In the genomic region with DNA sequence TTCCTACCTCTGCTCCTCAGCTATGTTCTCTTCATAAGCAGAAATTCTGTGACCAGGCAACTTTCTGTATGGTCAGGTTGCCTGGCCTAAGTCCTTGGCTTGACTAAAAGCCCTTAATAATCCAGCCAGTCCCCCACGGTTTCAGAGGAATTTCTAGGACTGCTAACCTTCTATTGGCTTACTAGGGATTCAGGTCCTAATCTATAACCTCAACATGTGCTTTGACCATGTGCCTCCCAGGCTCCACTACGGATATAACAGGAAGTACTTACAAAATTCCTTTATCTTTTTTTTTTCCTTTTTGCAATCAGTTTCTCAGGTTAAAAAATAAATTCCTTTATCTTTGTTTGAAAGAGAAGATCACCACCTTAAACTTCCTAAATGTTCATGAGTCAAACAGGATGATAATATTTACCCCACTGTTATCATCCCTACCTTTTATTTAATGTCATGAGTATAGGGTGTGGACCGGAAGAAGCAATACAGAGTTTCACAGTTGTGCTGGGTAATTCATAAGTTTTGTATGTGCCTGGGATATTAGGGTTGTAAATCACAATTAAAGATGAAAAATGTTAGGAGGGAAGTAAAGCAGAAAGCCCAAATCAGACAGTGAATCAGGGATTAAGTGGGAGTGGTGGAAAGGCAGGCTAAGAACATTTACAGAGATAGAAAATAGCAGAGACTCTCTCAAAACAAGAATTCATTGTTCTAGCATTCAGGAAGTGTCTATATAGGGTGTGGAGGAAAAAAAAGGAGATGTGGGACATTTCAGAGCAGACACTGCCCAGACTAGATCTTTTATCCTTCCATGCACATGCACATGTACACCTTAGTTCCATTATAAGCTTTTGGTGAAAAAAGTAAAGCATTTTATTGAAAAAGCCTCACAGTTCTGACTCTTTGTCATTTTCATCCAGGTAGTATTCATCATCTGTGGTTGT, we compare ENCODE assay signal across 19 cellular contexts. TPM values are rescaled to one million over a fixed set of nuclear protein-coding genes. Genes with fewer than 3 reads are reported as not detected.
DNase-seq lines count a peak whose midpoint lies in the region; ATAC-seq and TF ChIP-seq lines count a peak whose summit lies in the region.
"Had no signal": no experiment of that assay in that cellular context is flagged by ENCODE, and none has a peak within 500 bp of the region (broad histone marks: within the 10 kb centered on the region; RNA-seq: fewer than 3 reads in every experiment).

No MANE protein-coding gene starts in this region.

- H3K27ac Mint-ChIP-seq in glutamatergic neuron (ENCODE audit: unreplicated experiment) (no peak overlapping the region), immature natural killer cell (no peak overlapping the region)
- H3K27ac Mint-ChIP-seq: CD4-positive, CD25-positive, alpha-beta regulatory T cell had no signal

- no peaks in the 10 kb centered on the region for H4K20me1 ChIP-seq in mammary epithelial cell (ENCODE audit: insufficient read depth, low read length)

- H3K4me1 Mint-ChIP-seq in glutamatergic neuron (ENCODE audit: low read depth, unreplicated experiment) = no peaks in the 10 kb centered on the region
- H3K4me1 Mint-ChIP-seq in immature natural killer cell = no peaks in the 10 kb centered on the region
- H3K4me1 Mint-ChIP-seq: CD4-positive, CD25-positive, alpha-beta regulatory T cell had no signal

- H3K79me2 ChIP-seq in mammary epithelial cell (ENCODE audit: insufficient read depth, low read length) = no peaks in the 10 kb centered on the region

- TF ChIP-seq CTCF in mammary epithelial cell (conservative IDR thresholded peaks at IDR 0.05 in 1 of 2, IDR thresholded peaks at IDR 0.05 in 1 of 2; ENCODE audit: extremely low read depth in 1 of 2, insufficient read depth in 1 of 2, low read depth in 1 of 2, low read length in 2 of 2) (no peak), breast epithelium (IDR thresholded peaks at IDR 0.05) (no peak), mucosa of descending colon (IDR thresholded peaks at IDR 0.05) (no peak), glutamatergic neuron (IDR thresholded peaks at IDR 0.05; ENCODE audit: partially characterized antibody, unreplicated experiment) (no peak)

- H3K36me3 Mint-ChIP-seq in glutamatergic neuron (ENCODE audit: unreplicated experiment) (no peaks in the 10 kb centered on the region), immature natural killer cell (peaks cover 0 to 17% (median 5%) of the 10 kb centered on the region in 3 donors)

- H3K4me3 Mint-ChIP-seq in glutamatergic neuron (ENCODE audit: unreplicated experiment) (no peak overlapping the region), immature natural killer cell (no peak overlapping the region)

- no TSS peak for BruUV-seq in mammary epithelial cell (replicated peaks; lab: Mats Ljungman, UMichigan)

- peak overlapping the region; percentile 35 for H2AFZ ChIP-seq in mammary epithelial cell (ENCODE audit: low read depth, low read length)
- H2AFZ ChIP-seq: PC-9 had no signal

- H3K9me3 ChIP-seq in mammary epithelial cell (replicated peaks; ENCODE audit: insufficient read depth, low read length) = no peaks in the 10 kb centered on the region
- no peaks in the 10 kb centered on the region for H3K9me3 ChIP-seq in breast epithelium
- no peaks in the 10 kb centered on the region for H3K9me3 ChIP-seq in mucosa of descending colon
- H3K9me3 ChIP-seq: BE2C, Caco-2, HAP-1 had no signal

- H3K36me3 ChIP-seq in mammary epithelial cell (ENCODE audit: insufficient read depth, low read length) (peaks cover 3% of the 10 kb centered on the region), breast epithelium (peaks cover 4% of the 10 kb centered on the region), mucosa of descending colon (ENCODE audit: low read depth) (no peaks in the 10 kb centered on the region)
- H3K36me3 ChIP-seq: BE2C had no signal

- H3K4me1 ChIP-seq in mammary epithelial cell (ENCODE audit: insufficient read depth, low read length) = peaks cover 38% of the 10 kb centered on the region
- H3K4me1 ChIP-seq in breast epithelium = no peaks in the 10 kb centered on the region
- peaks cover 10% of the 10 kb centered on the region for H3K4me1 ChIP-seq in mucosa of descending colon (ENCODE audit: low read depth)
- H3K4me1 ChIP-seq: BE2C, HAP-1 had no signal

- in situ Hi-C loops in mammary epithelial cell (cut with MboI; ENCODE audit: low sequenced_read_pairs in 2 of 2) = no loop called here

- no peak overlapping the region for H3K9ac ChIP-seq in mammary epithelial cell (ENCODE audit: insufficient read depth, low read length)

- H3K9me3 Mint-ChIP-seq in glutamatergic neuron (ENCODE audit: unreplicated experiment) = no peaks in the 10 kb centered on the region
- H3K9me3 Mint-ChIP-seq in immature natural killer cell = no peaks in the 10 kb centered on the region

- 89% methylated on average over 2 of the region's 3 CpGs for WGBS in mammary epithelial cell (ENCODE audit: low coverage, missing lambda C conversion rate)

- ATAC-seq in mucosa of descending colon (peak; percentile 86), HG03439 (IDR thresholded peaks at IDR 0.05; ENCODE audit: unreplicated experiment) (no peak)

- no peaks in the 10 kb centered on the region for H3K27me3 ChIP-seq in mammary epithelial cell (ENCODE audit: insufficient read depth, low read length)
- no peaks in the 10 kb centered on the region for H3K27me3 ChIP-seq in breast epithelium

- no peak overlapping the region for H3K4me2 ChIP-seq in mammary epithelial cell (ENCODE audit: insufficient read depth, low read depth, low read length)
- H3K4me2 ChIP-seq: PC-9 had no signal

- CTCF ChIA-PET in mammary epithelial cell (lab: Charles Lee; ENCODE audit: low non-redundant PET) = no interaction called here

- dilution Hi-C loops in mammary epithelial cell (cut with HindIII; ENCODE audit: low sequenced_read_pairs) = no loop called here

- DNase-seq in mammary epithelial cell (peak; percentile 17), breast epithelium (ENCODE audit: low spot score in 2 of 2) (no peak), epithelial cell of prostate (ENCODE audit: low read depth, low spot score) (no peak), mucosa of descending colon (peak in 1 of 3 donors; percentile 18), glutamatergic neuron (no peak), immature natural killer cell (no peak), NCI-H2029 (lab: John Stamatoyannopoulos, UW) (no peak)
- DNase-seq: BE2C; Caco-2; CD4-positive, CD25-positive, alpha-beta regulatory T cell; NCI-H1092 treated with DMSO at 0.1 percent for 48 hours; NCI-H146; NCI-H2081; NCI-H510A treated with DMSO at 0.1 percent for 48 hours; PC-9; SIG-M5 had no signal

- H3K4me3 ChIP-seq in mammary epithelial cell (replicated peaks in 1 of 3; ENCODE audit: insufficient read depth in 1 of 3, low read depth in 2 of 3, low read length in 3 of 3) = no peak overlapping the region
- H3K4me3 ChIP-seq in breast epithelium = no peak overlapping the region
- no peak overlapping the region for H3K4me3 ChIP-seq in mucosa of descending colon
- H3K4me3 ChIP-seq: HAP-1, PC-9 had no signal

- no peak for TF ChIP-seq POLR2A in breast epithelium (IDR thresholded peaks at IDR 0.05)

- no peaks in the 10 kb centered on the region for H3K27me3 Mint-ChIP-seq in glutamatergic neuron (ENCODE audit: unreplicated experiment)
- H3K27me3 Mint-ChIP-seq in immature natural killer cell (ENCODE audit: low read depth in 3 of 3) = peaks cover 0 to 4% (median 0%) of the 10 kb centered on the region in 3 donors

- H3K27ac ChIP-seq in mammary epithelial cell (ENCODE audit: insufficient read depth, low read depth, low read length) (no peak overlapping the region), breast epithelium (no peak overlapping the region), epithelial cell of prostate (peak overlapping the region; percentile 42)
- H3K27ac ChIP-seq: PC-9, RWPE1 had no signal

- intact Hi-C loops in mammary epithelial cell (cut with micrococcal nuclease) (no loop called here), breast epithelium (cut with DNase I; ENCODE audit: low total_unique reads) (no loop called here), mucosa of descending colon (cut with DNase I, micrococcal nuclease) (no loop called here)

RNA-seq across cellular contexts. Expression of gene POGLUT3, which starts 10.7 kb away (rescaled TPM):
- total RNA-seq in mammary epithelial cell (1 to 10 TPM; 1.3 to 4.2 TPM), breast epithelium (10 to 100 TPM; 11.4 to 26.1 (median 20.3) TPM), mucosa of descending colon (10 to 100 TPM; 13.8 to 25.4 (median 20.0) TPM), glutamatergic neuron (ENCODE audit: unreplicated experiment) (2.4 TPM)
- polyA plus RNA-seq in mammary epithelial cell (2.8 TPM), immature natural killer cell (10 to 100 TPM; 10.4 to 17.1 (median 16.6) TPM)
- not detected for polyA minus RNA-seq in mammary epithelial cell

RNA-seq across cellular contexts. Expression of gene C11orf65, which starts 41.6 kb away (rescaled TPM):
- 1 to 10 TPM in 1 of 2 donors, under 1 TPM in 1; 0.67 to 1.1 TPM for total RNA-seq in mammary epithelial cell
- polyA plus RNA-seq in mammary epithelial cell = 0.20 TPM
- not detected for polyA minus RNA-seq in mammary epithelial cell
- 1 to 10 TPM in 1 of 3 donors, under 1 TPM in 2; 0.32 to 1.9 (median 0.66) TPM for total RNA-seq in breast epithelium
- 1 to 10 TPM in 1 of 3 donors, under 1 TPM in 2; 0.31 to 1.3 (median 0.35) TPM for total RNA-seq in mucosa of descending colon
- 0.54 TPM for total RNA-seq in glutamatergic neuron (ENCODE audit: unreplicated experiment)
- 1 to 10 TPM in 1 of 3 donors, under 1 TPM in 1, not detected in 1; 0.37 to 1.7 TPM for polyA plus RNA-seq in immature natural killer cell
